In the genomic region with DNA sequence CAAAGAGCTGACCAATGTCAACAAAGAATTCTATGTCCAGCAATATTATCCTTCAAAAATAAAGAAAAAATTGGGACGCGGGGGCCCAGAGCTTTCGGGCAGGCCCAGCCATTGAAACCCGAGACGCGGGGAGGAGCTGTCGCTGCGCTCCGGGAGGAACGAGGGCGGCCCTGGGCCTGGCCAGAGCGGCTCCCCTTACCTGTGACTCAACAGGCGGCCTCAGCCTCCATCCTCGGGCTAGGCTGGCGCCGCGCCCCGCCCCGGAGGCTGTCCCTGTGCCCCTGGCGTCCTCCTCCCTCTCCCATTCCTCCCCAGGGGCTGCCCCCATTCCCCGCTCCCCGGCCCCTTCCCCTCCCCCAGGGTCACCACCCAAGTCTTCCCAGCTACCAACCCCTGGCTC, we compare ENCODE assay signal across 7 cellular contexts.
DNase-seq lines count a peak whose midpoint lies in the region; ATAC-seq and TF ChIP-seq lines count a peak whose summit lies in the region.
"Not testable (repeated sequence)": the region's sequence is repeated elsewhere in the genome, so short reads cannot be mapped to it uniquely, and the experiment has no call there.

No MANE protein-coding gene starts in this region.

- intact Hi-C loops in natural killer cell (cut with micrococcal nuclease) = not testable (repeated sequence)

- ATAC-seq in GM18907 (IDR thresholded peaks at IDR 0.05; ENCODE audit: unreplicated experiment) = peak; percentile 80
- ATAC-seq in GM21526 (IDR thresholded peaks at IDR 0.05; ENCODE audit: low FRiP score, unreplicated experiment) = peak; percentile 68
- ATAC-seq in HG02798 (IDR thresholded peaks at IDR 0.05; ENCODE audit: poor library complexity, unreplicated experiment) = peak; percentile 87
- peak; percentile 91 for ATAC-seq in HG03354 (IDR thresholded peaks at IDR 0.05; ENCODE audit: poor library complexity, severe bottlenecking, unreplicated experiment)
- peak; percentile 61 for ATAC-seq in T-helper 17 cell
- ATAC-seq in natural killer cell = peak in 2 of 3 donors; percentile 77 to 97

- WGBS in endodermal cell (ENCODE audit: insufficient coverage in 1 of 2, insufficient read length in 1 of 2), 2 experiments = 90% methylated on average over 8 of the region's 22 CpGs; no CpG with 5 or more reads in 1 of the 2 experiments

- not testable (repeated sequence) for H3K36me3 ChIP-seq in endodermal cell (ENCODE audit: control insufficient read depth, insufficient read depth, low read length)

- H3K36me3 Mint-ChIP-seq in T-helper 17 cell (ENCODE audit: low read depth); endodermal cell (ENCODE audit: low read depth): not testable (repeated sequence)
- H3K36me3 Mint-ChIP-seq in natural killer cell = peaks cover 11% of the 10 kb centered on the region

- H3K27ac ChIP-seq in endodermal cell (ENCODE audit: low read depth, low read length) = not testable (repeated sequence)

- DNase-seq in T-helper 17 cell, natural killer cell: not testable (repeated sequence)
- DNase-seq in endodermal cell = peak; percentile 35

- H3K27me3 ChIP-seq in endodermal cell (ENCODE audit: control insufficient read depth, insufficient read depth, low read length, poor library complexity, severe bottlenecking) = not testable (repeated sequence)

- not testable (repeated sequence) for H3K27me3 Mint-ChIP-seq in T-helper 17 cell; endodermal cell (ENCODE audit: insufficient read depth); natural killer cell (ENCODE audit: low read depth in 2 of 2)

- not testable (repeated sequence) for H3K27ac Mint-ChIP-seq in T-helper 17 cell, endodermal cell, natural killer cell

- H3K4me1 Mint-ChIP-seq in T-helper 17 cell, endodermal cell, natural killer cell: not testable (repeated sequence)

- not testable (repeated sequence) for H3K9ac ChIP-seq in endodermal cell (ENCODE audit: extremely low read depth, low read length, poor library complexity, severe bottlenecking)

- peaks cover 18% of the 10 kb centered on the region for H3K9me3 Mint-ChIP-seq in endodermal cell
- not testable (repeated sequence) for H3K9me3 Mint-ChIP-seq in natural killer cell

- not testable (repeated sequence) for TF ChIP-seq CTCF in endodermal cell (conservative IDR thresholded peaks at IDR 0.05); natural killer cell (IDR thresholded peaks at IDR 0.05)

- H3K4me3 ChIP-seq in endodermal cell (ENCODE audit: low read length) = not testable (repeated sequence)

- not testable (repeated sequence) for H3K4me3 Mint-ChIP-seq in T-helper 17 cell, endodermal cell, natural killer cell

- H3K9me3 ChIP-seq in T-helper 17 cell (ENCODE audit: control insufficient read depth, low read length, poor library complexity, severe bottlenecking); endodermal cell (ENCODE audit: control insufficient read depth, low read length): not testable (repeated sequence)

- not testable (repeated sequence) for H3K4me1 ChIP-seq in endodermal cell (ENCODE audit: control insufficient read depth, insufficient read depth, low read length)
